1 cellular context compared by ENCODE assay signal in the genomic region with DNA sequence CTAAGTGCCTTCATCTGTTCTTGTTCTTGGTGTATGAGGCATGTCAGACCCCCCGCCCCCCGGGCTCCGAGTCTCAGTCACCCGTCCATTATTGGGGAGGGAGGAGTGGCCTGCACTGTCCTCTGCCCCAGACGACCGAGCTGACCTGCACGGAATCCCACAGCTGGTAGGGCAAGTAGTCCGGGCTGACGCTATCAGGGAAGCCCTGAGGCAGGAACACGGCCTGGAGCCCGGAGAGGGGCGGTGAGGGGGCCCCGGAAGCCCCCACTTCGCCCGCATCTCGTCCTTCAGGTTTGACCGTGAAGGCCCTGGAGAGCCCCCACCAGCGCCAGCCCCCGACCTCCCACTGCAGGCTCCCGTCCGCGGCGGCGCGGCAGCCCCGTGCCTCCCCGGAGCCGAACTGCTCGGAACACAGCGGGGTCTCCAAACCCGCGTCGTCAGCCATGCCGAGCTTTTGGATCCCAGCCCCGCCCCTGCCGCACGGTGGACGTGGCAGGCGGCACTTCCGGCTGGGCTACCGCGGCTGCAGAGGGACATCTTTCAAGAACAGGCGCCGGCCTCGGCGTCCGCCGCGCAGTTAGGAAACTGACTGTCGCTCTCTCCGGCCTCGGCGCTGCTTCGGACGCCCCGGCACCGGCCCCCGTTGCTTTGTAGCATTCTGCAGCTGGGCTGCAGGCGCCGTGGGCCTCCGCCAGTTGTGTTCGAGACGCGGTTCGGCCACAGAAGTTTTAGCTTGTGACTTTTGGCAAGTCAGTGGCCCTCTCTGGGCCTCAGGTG.
A peak's percentile ranks its signal among the peaks of the same experiment; 100 is the strongest.
TF ChIP-seq lines count a peak whose summit lies in the region.

A gene (minus strand): TSS at position 463 of the 777 bp plus-strand sequence. CDS start 18 bp downstream, at position 445.

TF ChIP-seq in IMR-90, 13 proteins besides CTCF, POLR2A, EP300 and RAD21:
- TF ChIP-seq MAZ (IDR thresholded peaks at IDR 0.05; ENCODE audit: borderline replicate concordance, low read depth, low read length) = peak; percentile 74; the same call in 1 of the 2 replicates
- no peak for TF ChIP-seq BHLHE40 (IDR thresholded peaks at IDR 0.05; ENCODE audit: low read depth, low read length)
- no peak for TF ChIP-seq FOS (IDR thresholded peaks at IDR 0.05; ENCODE audit: low read depth, low read length)
- no peak for TF ChIP-seq RCOR1 (IDR thresholded peaks at IDR 0.05; ENCODE audit: insufficient replicate concordance, low read length)
- TF ChIP-seq MXI1 (IDR thresholded peaks at IDR 0.05; ENCODE audit: borderline replicate concordance, low read depth, low read length) = peak; percentile 89
- no peak for TF ChIP-seq CEBPB (IDR thresholded peaks at IDR 0.05; ENCODE audit: low read depth, low read length)
- TF ChIP-seq SMC3 (IDR thresholded peaks at IDR 0.05; ENCODE audit: low read depth, low read length) = no peak
- no peak for TF ChIP-seq CHD1 (IDR thresholded peaks at IDR 0.05; ENCODE audit: low read depth, low read length)
- no peak for TF ChIP-seq MAFK (IDR thresholded peaks at IDR 0.05; ENCODE audit: low read depth, low read length)
- TF ChIP-seq RFX5 (IDR thresholded peaks at IDR 0.05; ENCODE audit: low read depth, low read length) = no peak
- no peak for TF ChIP-seq NFE2L2 (IDR thresholded peaks at IDR 0.05; ENCODE audit: low read depth, low read length)
- TF ChIP-seq, protein P1, sequence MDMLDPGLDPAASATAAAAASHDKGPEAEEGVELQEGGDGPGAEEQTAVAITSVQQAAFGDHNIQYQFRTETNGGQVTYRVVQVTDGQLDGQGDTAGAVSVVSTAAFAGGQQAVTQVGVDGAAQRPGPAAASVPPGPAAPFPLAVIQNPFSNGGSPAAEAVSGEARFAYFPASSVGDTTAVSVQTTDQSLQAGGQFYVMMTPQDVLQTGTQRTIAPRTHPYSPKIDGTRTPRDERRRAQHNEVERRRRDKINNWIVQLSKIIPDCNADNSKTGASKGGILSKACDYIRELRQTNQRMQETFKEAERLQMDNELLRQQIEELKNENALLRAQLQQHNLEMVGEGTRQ (IDR thresholded peaks at IDR 0.05; ENCODE audit: low read depth, low read length) = no peak
- TF ChIP-seq, protein P2, sequence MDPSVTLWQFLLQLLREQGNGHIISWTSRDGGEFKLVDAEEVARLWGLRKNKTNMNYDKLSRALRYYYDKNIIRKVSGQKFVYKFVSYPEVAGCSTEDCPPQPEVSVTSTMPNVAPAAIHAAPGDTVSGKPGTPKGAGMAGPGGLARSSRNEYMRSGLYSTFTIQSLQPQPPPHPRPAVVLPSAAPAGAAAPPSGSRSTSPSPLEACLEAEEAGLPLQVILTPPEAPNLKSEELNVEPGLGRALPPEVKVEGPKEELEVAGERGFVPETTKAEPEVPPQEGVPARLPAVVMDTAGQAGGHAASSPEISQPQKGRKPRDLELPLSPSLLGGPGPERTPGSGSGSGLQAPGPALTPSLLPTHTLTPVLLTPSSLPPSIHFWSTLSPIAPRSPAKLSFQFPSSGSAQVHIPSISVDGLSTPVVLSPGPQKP (IDR thresholded peaks at IDR 0.05; ENCODE audit: borderline replicate concordance, low read depth, low read length) = 0 out of 2 replicates have a peak, but pooled peaks have one; percentile 80
